Comparison of ENCODE assay signal across 2 cellular contexts in the genomic region with DNA sequence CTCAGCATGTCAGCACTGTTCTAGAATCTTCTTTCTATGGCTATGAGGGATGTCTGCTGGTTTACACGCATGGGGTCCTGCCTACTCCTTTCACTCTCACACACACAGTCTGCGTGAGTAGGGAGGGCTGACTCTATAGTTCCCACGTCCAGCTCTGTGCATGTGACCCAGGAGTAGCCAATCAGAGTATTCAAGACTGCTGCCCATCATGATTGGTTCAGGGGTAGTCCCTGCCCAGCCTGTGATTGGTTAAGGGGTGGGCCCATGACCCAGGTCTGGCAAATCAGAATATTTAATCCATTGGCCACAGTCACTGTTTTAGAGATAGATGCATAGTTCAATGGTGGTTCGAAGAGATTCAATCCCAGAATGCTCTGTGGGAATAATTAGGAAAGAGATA.
TF ChIP-seq lines count a peak whose summit lies in the region.

No MANE protein-coding gene starts in this region.

TF ChIP-seq in HCT116, 20 proteins besides CTCF, POLR2A, EP300 and RAD21 (continued from another document):
- TF ChIP-seq, protein P1, sequence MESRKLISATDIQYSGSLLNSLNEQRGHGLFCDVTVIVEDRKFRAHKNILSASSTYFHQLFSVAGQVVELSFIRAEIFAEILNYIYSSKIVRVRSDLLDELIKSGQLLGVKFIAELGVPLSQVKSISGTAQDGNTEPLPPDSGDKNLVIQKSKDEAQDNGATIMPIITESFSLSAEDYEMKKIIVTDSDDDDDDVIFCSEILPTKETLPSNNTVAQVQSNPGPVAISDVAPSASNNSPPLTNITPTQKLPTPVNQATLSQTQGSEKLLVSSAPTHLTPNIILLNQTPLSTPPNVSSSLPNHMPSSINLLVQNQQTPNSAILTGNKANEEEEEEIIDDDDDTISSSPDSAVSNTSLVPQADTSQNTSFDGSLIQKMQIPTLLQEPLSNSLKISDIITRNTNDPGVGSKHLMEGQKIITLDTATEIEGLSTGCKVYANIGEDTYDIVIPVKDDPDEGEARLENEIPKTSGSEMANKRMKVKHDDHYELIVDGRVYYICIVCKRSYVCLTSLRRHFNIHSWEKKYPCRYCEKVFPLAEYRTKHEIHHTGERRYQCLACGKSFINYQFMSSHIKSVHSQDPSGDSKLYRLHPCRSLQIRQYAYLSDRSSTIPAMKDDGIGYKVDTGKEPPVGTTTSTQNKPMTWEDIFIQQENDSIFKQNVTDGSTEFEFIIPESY (IDR thresholded peaks at IDR 0.05; ENCODE audit: extremely low read depth, insufficient replicate concordance, low read length) = no peak
- TF ChIP-seq EZH2 (IDR thresholded peaks at IDR 0.05) (no peak), POLR2AphosphoS5 (IDR thresholded peaks at IDR 0.05; ENCODE audit: low read depth, low read length) (no peak), JUND (IDR thresholded peaks at IDR 0.05) (no peak), SIN3A (IDR thresholded peaks at IDR 0.05; ENCODE audit: low read depth) (no peak), EZH2phosphoT487 (IDR thresholded peaks at IDR 0.05; ENCODE audit: borderline replicate concordance) (no peak), ZFX (IDR thresholded peaks at IDR 0.05) (no peak), CBX3 (IDR thresholded peaks at IDR 0.05; ENCODE audit: low read depth) (no peak)
- TF ChIP-seq, protein P2, sequence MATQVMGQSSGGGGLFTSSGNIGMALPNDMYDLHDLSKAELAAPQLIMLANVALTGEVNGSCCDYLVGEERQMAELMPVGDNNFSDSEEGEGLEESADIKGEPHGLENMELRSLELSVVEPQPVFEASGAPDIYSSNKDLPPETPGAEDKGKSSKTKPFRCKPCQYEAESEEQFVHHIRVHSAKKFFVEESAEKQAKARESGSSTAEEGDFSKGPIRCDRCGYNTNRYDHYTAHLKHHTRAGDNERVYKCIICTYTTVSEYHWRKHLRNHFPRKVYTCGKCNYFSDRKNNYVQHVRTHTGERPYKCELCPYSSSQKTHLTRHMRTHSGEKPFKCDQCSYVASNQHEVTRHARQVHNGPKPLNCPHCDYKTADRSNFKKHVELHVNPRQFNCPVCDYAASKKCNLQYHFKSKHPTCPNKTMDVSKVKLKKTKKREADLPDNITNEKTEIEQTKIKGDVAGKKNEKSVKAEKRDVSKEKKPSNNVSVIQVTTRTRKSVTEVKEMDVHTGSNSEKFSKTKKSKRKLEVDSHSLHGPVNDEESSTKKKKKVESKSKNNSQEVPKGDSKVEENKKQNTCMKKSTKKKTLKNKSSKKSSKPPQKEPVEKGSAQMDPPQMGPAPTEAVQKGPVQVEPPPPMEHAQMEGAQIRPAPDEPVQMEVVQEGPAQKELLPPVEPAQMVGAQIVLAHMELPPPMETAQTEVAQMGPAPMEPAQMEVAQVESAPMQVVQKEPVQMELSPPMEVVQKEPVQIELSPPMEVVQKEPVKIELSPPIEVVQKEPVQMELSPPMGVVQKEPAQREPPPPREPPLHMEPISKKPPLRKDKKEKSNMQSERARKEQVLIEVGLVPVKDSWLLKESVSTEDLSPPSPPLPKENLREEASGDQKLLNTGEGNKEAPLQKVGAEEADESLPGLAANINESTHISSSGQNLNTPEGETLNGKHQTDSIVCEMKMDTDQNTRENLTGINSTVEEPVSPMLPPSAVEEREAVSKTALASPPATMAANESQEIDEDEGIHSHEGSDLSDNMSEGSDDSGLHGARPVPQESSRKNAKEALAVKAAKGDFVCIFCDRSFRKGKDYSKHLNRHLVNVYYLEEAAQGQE (IDR thresholded peaks at IDR 0.05; ENCODE audit: low read depth) = no peak
- TF ChIP-seq, protein P3, sequence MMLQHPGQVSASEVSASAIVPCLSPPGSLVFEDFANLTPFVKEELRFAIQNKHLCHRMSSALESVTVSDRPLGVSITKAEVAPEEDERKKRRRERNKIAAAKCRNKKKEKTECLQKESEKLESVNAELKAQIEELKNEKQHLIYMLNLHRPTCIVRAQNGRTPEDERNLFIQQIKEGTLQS (IDR thresholded peaks at IDR 0.05) = no peak
TF ChIP-seq in HCT116: peak in this region for 0.

TF ChIP-seq in WTC11, 78 proteins besides CTCF, POLR2A, EP300 and RAD21 (continued from another document):
- TF ChIP-seq, protein P4, sequence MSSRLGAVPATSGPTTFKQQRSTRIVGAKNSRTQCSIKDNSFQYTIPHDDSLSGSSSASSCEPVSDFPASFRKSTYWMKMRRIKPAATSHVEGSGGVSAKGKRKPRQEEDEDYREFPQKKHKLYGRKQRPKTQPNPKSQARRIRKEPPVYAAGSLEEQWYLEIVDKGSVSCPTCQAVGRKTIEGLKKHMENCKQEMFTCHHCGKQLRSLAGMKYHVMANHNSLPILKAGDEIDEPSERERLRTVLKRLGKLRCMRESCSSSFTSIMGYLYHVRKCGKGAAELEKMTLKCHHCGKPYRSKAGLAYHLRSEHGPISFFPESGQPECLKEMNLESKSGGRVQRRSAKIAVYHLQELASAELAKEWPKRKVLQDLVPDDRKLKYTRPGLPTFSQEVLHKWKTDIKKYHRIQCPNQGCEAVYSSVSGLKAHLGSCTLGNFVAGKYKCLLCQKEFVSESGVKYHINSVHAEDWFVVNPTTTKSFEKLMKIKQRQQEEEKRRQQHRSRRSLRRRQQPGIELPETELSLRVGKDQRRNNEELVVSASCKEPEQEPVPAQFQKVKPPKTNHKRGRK (CRISPR knock-in tag; IDR thresholded peaks at IDR 0.05; ENCODE audit: borderline replicate concordance) = no peak
- no peak for TF ChIP-seq SMAD4 (CRISPR knock-in tag; IDR thresholded peaks at IDR 0.05)
- TF ChIP-seq NFYB (CRISPR knock-in tag; conservative IDR thresholded peaks at IDR 0.05; ENCODE audit: low read depth) = peak; percentile 34; the same call in 1 of the 2 replicates
- no peak for TF ChIP-seq ZNF121 (CRISPR knock-in tag; IDR thresholded peaks at IDR 0.05)
- TF ChIP-seq OVOL2 (CRISPR knock-in tag; IDR thresholded peaks at IDR 0.05; ENCODE audit: borderline replicate concordance) = no peak
- TF ChIP-seq, protein P3 (CRISPR knock-in tag; conservative IDR thresholded peaks at IDR 0.05) = no peak
- no peak for TF ChIP-seq TEAD4 (CRISPR knock-in tag; IDR thresholded peaks at IDR 0.05)
